ENCODE assay signal across 19 cellular contexts in genomic region chr12:126425264-126425663, GRCh38.
DNase-seq lines count a peak whose midpoint lies in the region; TF ChIP-seq lines count a peak whose summit lies in the region.
"Had no signal": no experiment of that assay in that cellular context is flagged by ENCODE, and none has a peak within 500 bp of the region (broad histone marks: within the 10 kb centered on the region; RNA-seq: fewer than 3 reads in every experiment).

No MANE protein-coding gene starts in this region.

- H3K27ac ChIP-seq in A673 (ENCODE audit: low read depth, low read length, poor library complexity, severe bottlenecking), result peak overlapping the region; percentile 69
- H3K27ac ChIP-seq: 22Rv1; BLaER1 treated with 17β-estradiol and CSF1 and Interleukin-3, amounts not matched to agents 10 nM and 100 nM had no signal

- intact Hi-C loops in A673 (cut with micrococcal nuclease; ENCODE audit: unreplicated experiment), result no loop called here

- CTCF ChIA-PET in A673 (lab: Charles Lee), result interaction anchor here (0.5 kb wide), 1 partner anchor 36 kb away, joined by 5 read pairs; no protein-coding TSS in a partner anchor

- no peak for TF ChIP-seq CTCF in A673 (conservative IDR thresholded peaks at IDR 0.05; ENCODE audit: low read depth, low read length)

- H3K9me3 ChIP-seq in A673 (ENCODE audit: low read depth, low read length, poor library complexity, severe bottlenecking), result no peaks in the 10 kb centered on the region
- H3K9me3 ChIP-seq: BE2C had no signal

- DNase-seq in A673 (ENCODE audit: low spot score) (no peak), astrocyte of the hippocampus (ENCODE audit: low read depth, low spot score) (peak; percentile 9), iPS-NIHi7 (ENCODE audit: extremely low spot score) (peak; percentile 18), HuH-7 (ENCODE audit: low spot score) (no peak)
- no peak for DNase-seq in activated CD4-positive, alpha-beta T cell treated with anti-CD3 and anti-CD28 coated beads for 1 hour
- DNase-seq in stimulated activated CD4-positive, alpha-beta T cell treated with anti-CD3 and anti-CD28 coated beads, Interleukin-4, amount 100 ng/mL, for 1 hour, result no peak
- DNase-seq: ACHN; AML-193; BE2C; CD4-positive, alpha-beta T cell; CD8-positive, alpha-beta memory T cell; DMS53; DMS79 treated with DMSO at 0.1 percent for 48 hours; GF-D8; GOT3; H7; HCEC 1CT had no signal

- no peaks in the 10 kb centered on the region for H3K27me3 ChIP-seq in A673 (replicated peaks; ENCODE audit: insufficient read depth, low read depth, low read length, poor library complexity)
- H3K27me3 ChIP-seq: BE2C; BLaER1 treated with 17β-estradiol and CSF1 and Interleukin-3, amounts not matched to agents 10 nM and 100 nM had no signal

- BruUV-seq in A673 (replicated peaks; lab: Mats Ljungman, UMichigan), result no TSS peak

- peaks cover 21% of the 10 kb centered on the region for H3K4me1 ChIP-seq in A673 (ENCODE audit: insufficient read depth, low read length, poor library complexity, severe bottlenecking)
- H3K4me1 ChIP-seq: BE2C; BLaER1 treated with 17β-estradiol and CSF1 and Interleukin-3, amounts not matched to agents 10 nM and 100 nM had no signal

- no peaks in the 10 kb centered on the region for H3K36me3 ChIP-seq in A673 (ENCODE audit: insufficient read depth, low read length, poor library complexity, severe bottlenecking)
- H3K36me3 ChIP-seq: BE2C; BLaER1 treated with 17β-estradiol and CSF1 and Interleukin-3, amounts not matched to agents 10 nM and 100 nM had no signal

- POLR2A ChIA-PET in A673 (lab: Charles Lee; ENCODE audit: low non-redundant PET), result no interaction called here

- H3K4me3 ChIP-seq in A673 (ENCODE audit: low read depth, low read length, poor library complexity, severe bottlenecking), result no peak overlapping the region
- H3K4me3 ChIP-seq: BLaER1 treated with 17β-estradiol and CSF1 and Interleukin-3, amounts not matched to agents 10 nM and 100 nM had no signal

Comparison
In these comparisons a context has a peak if more than half of its experiments do, and no peak if none do; other contexts are left out.
1. DNase-seq: peak in astrocyte of the hippocampus (single experiment) and iPS-NIHi7 (single experiment); none in A673 (single experiment), HuH-7 (single experiment), activated CD4-positive, alpha-beta T cell treated with anti-CD3 and anti-CD28 coated beads for 1 hour (single experiment) and stimulated activated CD4-positive, alpha-beta T cell treated with anti-CD3 and anti-CD28 coated beads, Interleukin-4, amount 100 ng/mL, for 1 hour (single experiment).